ENCODE assay signal across 20 cellular contexts in genomic region chr9:70100362-70100761, GRCh38. TPM values are rescaled to one million over a fixed set of nuclear protein-coding genes. Genes with fewer than 3 reads are reported as not detected.
DNase-seq lines count a peak whose midpoint lies in the region; ATAC-seq and TF ChIP-seq lines count a peak whose summit lies in the region.
"Had no signal": no experiment of that assay in that cellular context is flagged by ENCODE, and none has a peak within 500 bp of the region (broad histone marks: within the 10 kb centered on the region; RNA-seq: fewer than 3 reads in every experiment).

No MANE protein-coding gene starts in this region.

- no peak overlapping the region for H3K4me3 Mint-ChIP-seq in Caco-2 (ENCODE audit: unreplicated experiment)
- H3K4me3 Mint-ChIP-seq: stimulated activated effector memory CD8-positive, alpha-beta T cell treated with anti-CD3 and anti-CD28 coated beads, Interleukin-12 subunit alpha, Interleukin-12 subunit beta, amount 100 ng/mL, for 72 hours; T-helper 1 cell treated with Interleukin-12 subunit alpha and Interleukin-12 subunit beta and Interleukin-4 antibody, amounts not matched to agents 30 μg/mL and 1 μg/mL, for 36 hours had no signal

- no peak for TF ChIP-seq POLR2A in body of pancreas (IDR thresholded peaks at IDR 0.05)
- TF ChIP-seq POLR2A in sigmoid colon (IDR thresholded peaks at IDR 0.05) = no peak
- TF ChIP-seq POLR2A in right lobe of liver (IDR thresholded peaks at IDR 0.05) = no peak

- no peaks in the 10 kb centered on the region for H3K36me3 Mint-ChIP-seq in Caco-2 (ENCODE audit: insufficient read depth, unreplicated experiment)
- H3K36me3 Mint-ChIP-seq: stimulated activated effector memory CD8-positive, alpha-beta T cell treated with anti-CD3 and anti-CD28 coated beads, Interleukin-12 subunit alpha, Interleukin-12 subunit beta, amount 100 ng/mL, for 72 hours had no signal

- peak; percentile 95 to 99 (median 98) for TF ChIP-seq EP300 in sigmoid colon (IDR thresholded peaks at IDR 0.05)

- intact Hi-C loops in body of pancreas (cut with DNase I) (no loop called here), left cardiac atrium (cut with DNase I) (no loop called here), sigmoid colon (cut with DNase I) (no loop called here), Caco-2 (cut with micrococcal nuclease; ENCODE audit: unreplicated experiment) (no loop called here), right lobe of liver (cut with DNase I) (no loop called here)

- H3K27ac Mint-ChIP-seq in Caco-2 (ENCODE audit: unreplicated experiment) = no peak overlapping the region
- H3K27ac Mint-ChIP-seq: stimulated activated effector memory CD8-positive, alpha-beta T cell treated with anti-CD3 and anti-CD28 coated beads, Interleukin-12 subunit alpha, Interleukin-12 subunit beta, amount 100 ng/mL, for 72 hours; T-helper 1 cell treated with Interleukin-12 subunit alpha and Interleukin-12 subunit beta and Interleukin-4 antibody, amounts not matched to agents 30 μg/mL and 1 μg/mL, for 36 hours had no signal

- no peaks in the 10 kb centered on the region for H3K4me1 Mint-ChIP-seq in Caco-2 (ENCODE audit: low read depth, unreplicated experiment)
- H3K4me1 Mint-ChIP-seq: stimulated activated effector memory CD8-positive, alpha-beta T cell treated with anti-CD3 and anti-CD28 coated beads, Interleukin-12 subunit alpha, Interleukin-12 subunit beta, amount 100 ng/mL, for 72 hours had no signal

- no TSS peak for BruUV-seq in Caco-2 (replicated peaks; lab: Mats Ljungman, UMichigan)

- DNase-seq in NCI-H524 treated with DMSO at 0.1 percent for 48 hours (lab: John Stamatoyannopoulos, UW) (peak; percentile 36), body of pancreas (no peak), left cardiac atrium (no peak), sigmoid colon (peak; percentile 82), Caco-2 (no peak), right lobe of liver (no peak)
- DNase-seq: activated CD4-positive, alpha-beta T cell treated with anti-CD3 and anti-CD28 coated beads, Interleukin-2, amount 50 U/mL, for 48 hours; activated naive CD4-positive, alpha-beta T cell treated with anti-CD3 and anti-CD28 coated beads, Interleukin-2, amount 50 U/mL, for 16 hours; cortex of kidney; Karpas-422; midbrain; NCI-H1048; NCI-H2029; NCI-H526; tibial artery had no signal

- no peaks in the 10 kb centered on the region for H3K9me3 ChIP-seq in body of pancreas
- H3K9me3 ChIP-seq in sigmoid colon = no peaks in the 10 kb centered on the region
- H3K9me3 ChIP-seq in Caco-2 = no peaks in the 10 kb centered on the region
- H3K9me3 ChIP-seq in right lobe of liver = no peaks in the 10 kb centered on the region
- H3K9me3 ChIP-seq: tibial artery had no signal

- peak; percentile 27 for ATAC-seq in body of pancreas
- ATAC-seq in left cardiac atrium = peak; percentile 53 to 73
- ATAC-seq in HG03378 (IDR thresholded peaks at IDR 0.05; ENCODE audit: unreplicated experiment) = no peak
- no peak for ATAC-seq in right lobe of liver
- no peak for ATAC-seq in GM21576 (IDR thresholded peaks at IDR 0.05; ENCODE audit: unreplicated experiment)
- ATAC-seq: stimulated activated effector memory CD8-positive, alpha-beta T cell treated with anti-CD3 and anti-CD28 coated beads, Interleukin-12 subunit alpha, Interleukin-12 subunit beta, amount 100 ng/mL, for 72 hours had no signal

- no peaks in the 10 kb centered on the region for H3K27me3 ChIP-seq in body of pancreas
- no peaks in the 10 kb centered on the region for H3K27me3 ChIP-seq in sigmoid colon
- no peaks in the 10 kb centered on the region for H3K27me3 ChIP-seq in Caco-2 (replicated peaks; ENCODE audit: control insufficient read depth, insufficient read depth, low read length)
- no peaks in the 10 kb centered on the region for H3K27me3 ChIP-seq in right lobe of liver
- H3K27me3 ChIP-seq: tibial artery had no signal

- CTCF ChIA-PET in Caco-2 (lab: Charles Lee) = no interaction called here

- H3K4me1 ChIP-seq in body of pancreas (no peaks in the 10 kb centered on the region), sigmoid colon (peaks cover 0 to 60% (median 45%) of the 10 kb centered on the region in 4 donors), Caco-2 (no peaks in the 10 kb centered on the region), right lobe of liver (no peaks in the 10 kb centered on the region)
- H3K4me1 ChIP-seq: tibial artery had no signal

- no peaks in the 10 kb centered on the region for H3K9me3 Mint-ChIP-seq in Caco-2 (ENCODE audit: unreplicated experiment)
- H3K9me3 Mint-ChIP-seq: stimulated activated effector memory CD8-positive, alpha-beta T cell treated with anti-CD3 and anti-CD28 coated beads, Interleukin-12 subunit alpha, Interleukin-12 subunit beta, amount 100 ng/mL, for 72 hours; T-helper 1 cell treated with Interleukin-12 subunit alpha and Interleukin-12 subunit beta and Interleukin-4 antibody, amounts not matched to agents 30 μg/mL and 1 μg/mL, for 36 hours had no signal

- TF ChIP-seq CTCF in body of pancreas (IDR thresholded peaks at IDR 0.05) (no peak), sigmoid colon (IDR thresholded peaks at IDR 0.05) (no peak), Caco-2 (IDR thresholded peaks at IDR 0.05; ENCODE audit: insufficient read depth in 1 of 2, low read depth in 1 of 2, low read length in 1 of 2, severe bottlenecking in 1 of 2, unreplicated experiment in 1 of 2) (no peak), right lobe of liver (IDR thresholded peaks at IDR 0.05) (no peak)

- WGBS in body of pancreas, 2 donors = 67% methylated on average over 4 of the region's 4 CpGs
- WGBS in sigmoid colon, 2 donors = 73 to 77% methylated on average over 4 of the region's 4 CpGs
- 46% methylated on average over 4 of the region's 4 CpGs for WGBS in right lobe of liver (ENCODE audit: insufficient coverage, low coverage, low lambda C conversion rate, missing lambda C conversion rate)

- H3K27me3 Mint-ChIP-seq in Caco-2 (ENCODE audit: insufficient read depth, unreplicated experiment) = peaks cover 2% of the 10 kb centered on the region

- H3K36me3 ChIP-seq in body of pancreas (replicated peaks in 1 of 2; ENCODE audit: insufficient read depth in 1 of 2, low read depth in 2 of 2) (no peaks in the 10 kb centered on the region), sigmoid colon (no peaks in the 10 kb centered on the region), Caco-2 (ENCODE audit: control insufficient read depth, insufficient read depth, low read length) (no peaks in the 10 kb centered on the region), right lobe of liver (no peaks in the 10 kb centered on the region)
- H3K36me3 ChIP-seq: tibial artery had no signal

- H3K4me3 ChIP-seq in body of pancreas = no peak overlapping the region
- H3K4me3 ChIP-seq in sigmoid colon = no peak overlapping the region
- H3K4me3 ChIP-seq in Caco-2 (ENCODE audit: low read depth, low read length) = no peak overlapping the region
- no peak overlapping the region for H3K4me3 ChIP-seq in right lobe of liver
- H3K4me3 ChIP-seq: tibial artery had no signal

- H3K27ac ChIP-seq in body of pancreas (no peak overlapping the region), sigmoid colon (peak overlapping the region; percentile 56 to 78 (median 66)), right lobe of liver (no peak overlapping the region)
- H3K27ac ChIP-seq: tibial artery, VCaP had no signal

- POLR2A ChIA-PET in Caco-2 (lab: Charles Lee) = no interaction called here

RNA-seq across cellular contexts. Expression of gene MAMDC2, which starts 56.7 kb away (rescaled TPM):
- total RNA-seq in body of pancreas = 10 to 100 TPM in 1 of 2 donors, 1 to 10 TPM in 1; 4.0 to 17.1 TPM
- total RNA-seq in left cardiac atrium = 10 to 100 TPM; 12.3 to 19.6 TPM
- 100 to 1,000 TPM in 3 of 4 donors, 10 to 100 TPM in 1; 89.9 to 167 (median 137) TPM for total RNA-seq in sigmoid colon
- 1 to 10 TPM; 2.5 to 5.3 (median 4.2) TPM for polyA plus RNA-seq in sigmoid colon
- not detected in 2 replicates for total RNA-seq in Caco-2 (2022)
- total RNA-seq in right lobe of liver = 1 to 10 TPM in 2 of 6 experiments, under 1 TPM in 3, not detected in 1; 0.22 to 1.6 (median 0.37) TPM

Comparison
In these comparisons a context has a peak if more than half of its experiments do, and no peak if none do; other contexts are left out.
1. DNase-seq: peak in NCI-H524 treated with DMSO at 0.1 percent for 48 hours (single experiment) and sigmoid colon (single experiment); none in body of pancreas (0 of 4), left cardiac atrium (single experiment), Caco-2 (0 of 2) and right lobe of liver (0 of 3).
2. ATAC-seq: peak in body of pancreas (single experiment) and left cardiac atrium (2 of 2); none in HG03378 (single experiment), right lobe of liver (0 of 4) and GM21576 (single experiment).
3. H3K27ac ChIP-seq: peak in sigmoid colon (4 of 4); none in body of pancreas (0 of 4) and right lobe of liver (0 of 3).
4. RNA of gene MAMDC2, which starts 56.7 kb away (total RNA-seq): 89.9 to 167 TPM in sigmoid colon; 12.3 to 19.6 TPM in left cardiac atrium, 4.0 to 17.1 TPM in body of pancreas, 0.22 to 1.6 TPM in right lobe of liver and not detected in Caco-2; every median in the first group is over 4 times any median in the second.